8 cellular contexts compared by ENCODE assay signal in the genomic region with DNA sequence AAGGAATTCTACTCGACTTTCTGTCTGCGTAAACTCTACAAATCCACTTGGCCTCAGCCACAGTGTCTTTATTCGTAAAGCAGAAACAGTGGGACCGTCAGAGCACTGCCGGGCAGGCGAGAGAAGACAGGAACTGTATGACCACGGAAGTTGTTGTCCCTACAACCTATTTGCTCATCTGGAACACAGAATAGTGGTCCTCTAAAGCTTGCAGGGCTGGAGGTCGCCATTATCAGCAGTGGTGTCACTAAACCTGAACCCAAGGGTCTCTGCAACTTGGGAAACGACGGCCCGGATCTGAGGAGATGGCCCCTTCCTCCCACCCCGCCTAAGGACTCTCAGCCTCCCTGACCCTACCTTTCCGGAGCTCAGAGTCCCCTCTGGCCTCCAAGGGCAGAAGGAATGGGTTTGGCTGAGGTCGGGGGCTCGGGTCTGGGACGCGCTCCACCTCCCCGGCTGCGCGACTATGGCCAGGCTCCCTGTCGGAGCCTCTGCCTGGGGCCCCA. TPM values are rescaled to one million over a fixed set of nuclear protein-coding genes. Genes with fewer than 3 reads are reported as not detected.
DNase-seq lines count a peak whose midpoint lies in the region; ATAC-seq and TF ChIP-seq lines count a peak whose summit lies in the region.

No MANE protein-coding gene starts in this region.

- dilution Hi-C loops in mammary epithelial cell (cut with HindIII; ENCODE audit: low sequenced_read_pairs), result no loop called here

- 2% methylated on average over 12 of the region's 21 CpGs for WGBS in mammary epithelial cell (ENCODE audit: low coverage, missing lambda C conversion rate)

- H3K9ac ChIP-seq in MM.1S (ENCODE audit: low read length) (peak overlapping the region; percentile 98), mammary epithelial cell (ENCODE audit: insufficient read depth, low read length) (peak overlapping the region; percentile 98)

- no peaks in the 10 kb centered on the region for H4K20me1 ChIP-seq in MM.1S (ENCODE audit: insufficient read depth, low read length)
- H4K20me1 ChIP-seq in mammary epithelial cell (ENCODE audit: insufficient read depth, low read length), result no peaks in the 10 kb centered on the region

- H3K4me2 ChIP-seq in MM.1S (ENCODE audit: low read depth, low read length) (peak overlapping the region; percentile 53), mammary epithelial cell (ENCODE audit: insufficient read depth, low read depth, low read length) (peak overlapping the region; percentile 72)

- H3K36me3 ChIP-seq in MM.1S (replicated peaks; ENCODE audit: insufficient read depth, low read length), result no peaks in the 10 kb centered on the region
- no peaks in the 10 kb centered on the region for H3K36me3 ChIP-seq in mammary epithelial cell (ENCODE audit: insufficient read depth, low read length)

- H3K27me3 ChIP-seq in MM.1S (replicated peaks; ENCODE audit: insufficient read depth, low read length) (no peaks in the 10 kb centered on the region), mammary epithelial cell (ENCODE audit: insufficient read depth, low read length) (no peaks in the 10 kb centered on the region)

- intact Hi-C loops in mammary epithelial cell (cut with micrococcal nuclease), result loop anchor here (5.0 kb wide), 1 partner anchor 85 kb away; no protein-coding TSS in a partner anchor
- intact Hi-C loops in left colon (cut with DNase I, micrococcal nuclease), result no loop called here

- DNase-seq in NCI-H2107 treated with DMSO at 0.1 percent for 48 hours (lab: John Stamatoyannopoulos, UW; ENCODE audit: unreplicated experiment) (peak; percentile 9), NCI-H2107 (lab: John Stamatoyannopoulos, UW) (no peak), MM.1S (no peak), mammary epithelial cell (no peak), left colon (no peak), HCEC 1CT (no peak)

- peak overlapping the region; percentile 84; the same call in 1 of the 2 replicates for H3K27ac ChIP-seq in MM.1S (ENCODE audit: low read length)
- H3K27ac ChIP-seq in mammary epithelial cell (ENCODE audit: insufficient read depth, low read depth, low read length), result peak overlapping the region; percentile 89
- H3K27ac ChIP-seq in temporal lobe (ENCODE audit: low read depth, low read length), result peak overlapping the region; percentile 80

- peak overlapping the region; percentile 99 for H3K4me3 ChIP-seq in MM.1S (ENCODE audit: low read length)
- peak overlapping the region; percentile 77 to 97 (median 84) for H3K4me3 ChIP-seq in mammary epithelial cell (replicated peaks in 1 of 3; ENCODE audit: insufficient read depth in 1 of 3, low read depth in 2 of 3, low read length in 3 of 3)

- H2AFZ ChIP-seq in MM.1S (ENCODE audit: low read length) (peak overlapping the region; percentile 92), mammary epithelial cell (ENCODE audit: low read depth, low read length) (peak overlapping the region; percentile 90)

- TSS peak; percentile 85 for BruUV-seq in mammary epithelial cell (replicated peaks; lab: Mats Ljungman, UMichigan)

- in situ Hi-C loops in mammary epithelial cell (cut with MboI; ENCODE audit: low sequenced_read_pairs in 2 of 2), result loop anchor here in 1 of 2 donors (25.0 kb wide), 1 partner anchor 185 kb away; no protein-coding TSS in a partner anchor

- H3K79me2 ChIP-seq in MM.1S (ENCODE audit: low read length) (peaks cover 69% of the 10 kb centered on the region), mammary epithelial cell (ENCODE audit: insufficient read depth, low read length) (peaks cover 94% of the 10 kb centered on the region)

- CTCF ChIA-PET in mammary epithelial cell (lab: Charles Lee; ENCODE audit: low non-redundant PET), result no interaction called here

- H3K9me2 ChIP-seq in MM.1S (replicated peaks; ENCODE audit: insufficient read depth, low read length), result no peaks in the 10 kb centered on the region

- no peaks in the 10 kb centered on the region for H3K9me3 ChIP-seq in MM.1S (replicated peaks; ENCODE audit: insufficient read depth, low read length)
- no peaks in the 10 kb centered on the region for H3K9me3 ChIP-seq in mammary epithelial cell (replicated peaks; ENCODE audit: insufficient read depth, low read length)

- peak; percentile 32 for ATAC-seq in left colon
- no peak for ATAC-seq in GM19328 (IDR thresholded peaks at IDR 0.05; ENCODE audit: unreplicated experiment)

- H3K4me1 ChIP-seq in MM.1S (ENCODE audit: low read length) (peaks cover 7% of the 10 kb centered on the region), mammary epithelial cell (ENCODE audit: insufficient read depth, low read length) (peaks cover 9% of the 10 kb centered on the region)

- H3F3A ChIP-seq in MM.1S (ENCODE audit: insufficient read depth, low read length), result peaks cover 8% of the 10 kb centered on the region

- TF ChIP-seq CTCF in MM.1S (IDR thresholded peaks at IDR 0.05; ENCODE audit: low read length), result no peak
- TF ChIP-seq CTCF in mammary epithelial cell (conservative IDR thresholded peaks at IDR 0.05 in 1 of 2, IDR thresholded peaks at IDR 0.05 in 1 of 2; ENCODE audit: extremely low read depth in 1 of 2, insufficient read depth in 1 of 2, low read depth in 1 of 2, low read length in 2 of 2), result no peak

RNA-seq across cellular contexts. Expression of gene STYXL1, which starts 0.4 kb away (rescaled TPM):
- total RNA-seq in mammary epithelial cell (10 to 100 TPM; 43.0 to 44.3 TPM), left colon (10 to 100 TPM; 19.0 to 26.0 TPM), temporal lobe (15.0 TPM)
- 84.3 TPM for polyA plus RNA-seq in mammary epithelial cell
- 62.9 TPM for polyA minus RNA-seq in mammary epithelial cell

RNA-seq across cellular contexts. Expression of gene MDH2, which starts 0.5 kb away (rescaled TPM):
- 100 to 1,000 TPM in 1 of 2 donors, 10 to 100 TPM in 1; 44.0 to 188 TPM for total RNA-seq in mammary epithelial cell
- polyA plus RNA-seq in mammary epithelial cell, result 162 TPM
- 221 TPM for polyA minus RNA-seq in mammary epithelial cell
- total RNA-seq in left colon, result 100 to 1,000 TPM; 226 to 284 TPM
- 38.1 TPM for total RNA-seq in temporal lobe

RNA-seq across cellular contexts. Expression of gene TMEM120A, which starts 53.0 kb away (rescaled TPM):
- 10 to 100 TPM; 15.8 to 30.3 TPM for total RNA-seq in mammary epithelial cell
- polyA plus RNA-seq in mammary epithelial cell, result 48.6 TPM
- 15.4 TPM for polyA minus RNA-seq in mammary epithelial cell
- total RNA-seq in left colon, result 100 to 1,000 TPM; 102 to 104 TPM
- 20.7 TPM for total RNA-seq in temporal lobe
